In the genomic region with DNA sequence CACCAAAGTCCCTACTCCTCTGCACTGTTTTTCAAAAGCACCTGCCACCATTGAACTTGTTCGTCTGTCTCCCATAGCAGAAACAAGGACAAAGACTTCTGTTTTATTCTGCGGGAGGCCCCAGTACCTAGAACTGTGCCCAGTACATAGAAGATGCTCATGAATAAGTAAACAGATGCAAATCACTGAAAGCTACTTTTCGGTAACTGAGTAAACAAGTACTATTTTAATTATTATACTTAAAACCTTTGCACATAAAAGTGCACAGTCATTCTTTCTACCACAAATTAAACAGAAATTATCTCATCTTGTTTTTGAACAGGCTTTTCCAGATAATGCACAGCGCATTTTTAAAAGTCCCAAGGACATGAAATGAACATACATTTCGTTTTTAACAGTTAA, we compare ENCODE assay signal across 9 cellular contexts. TPM values are rescaled to one million over a fixed set of nuclear protein-coding genes. Genes with fewer than 3 reads are reported as not detected.
DNase-seq lines count a peak whose midpoint lies in the region; ATAC-seq, FAIRE-seq and TF ChIP-seq lines count a peak whose summit lies in the region.
"Had no signal": no experiment of that assay in that cellular context is flagged by ENCODE, and none has a peak within 500 bp of the region (broad histone marks: within the 10 kb centered on the region; RNA-seq: fewer than 3 reads in every experiment).

No MANE protein-coding gene starts in this region.

- no peaks in the 10 kb centered on the region for H3K27me3 Mint-ChIP-seq in CD14-positive monocyte (ENCODE audit: low read depth in 3 of 3)
- no peaks in the 10 kb centered on the region for H3K27me3 Mint-ChIP-seq in naive B cell

- no peaks in the 10 kb centered on the region for H3K36me3 ChIP-seq in breast epithelium

- H3K27ac Mint-ChIP-seq in CD14-positive monocyte (peak overlapping the region in 4 of 7 donors; percentile 8 to 65 (median 50)), naive B cell (peak overlapping the region in 5 of 6 donors; percentile 9 to 75 (median 45))

- TF ChIP-seq POLR2A in NB4 (IDR thresholded peaks at IDR 0.05; ENCODE audit: extremely low read depth, insufficient read length), result no peak
- TF ChIP-seq POLR2A in breast epithelium (IDR thresholded peaks at IDR 0.05), result no peak

- no peaks in the 10 kb centered on the region for H3K9me3 ChIP-seq in breast epithelium

- TF ChIP-seq CTCF in CD14-positive monocyte (IDR thresholded peaks at IDR 0.05) (no peak), NB4 (IDR thresholded peaks at IDR 0.05; ENCODE audit: low read depth, low read length) (no peak), breast epithelium (IDR thresholded peaks at IDR 0.05) (no peak)

- H3K4me3 Mint-ChIP-seq in CD14-positive monocyte (peak overlapping the region; percentile 40), naive B cell (peak overlapping the region in 7 of 8 donors; percentile 17 to 96 (median 77))

- peak overlapping the region; percentile 86 for H3K4me3 ChIP-seq in NB4 (ENCODE audit: low read depth, low read length)
- H3K4me3 ChIP-seq in breast epithelium, result peak overlapping the region in 2 of 3 donors; percentile 23 to 78

- H3K27me3 ChIP-seq in breast epithelium, result no peaks in the 10 kb centered on the region

- intact Hi-C loops in CD14-positive monocyte (cut with micrococcal nuclease) (no loop called here), breast epithelium (cut with DNase I; ENCODE audit: low total_unique reads) (no loop called here)

- H3K9me3 Mint-ChIP-seq in CD14-positive monocyte (no peaks in the 10 kb centered on the region), naive B cell (no peaks in the 10 kb centered on the region)

- peak overlapping the region; percentile 56 to 97 for H3K27ac ChIP-seq in breast epithelium

- peaks cover 0 to 5% of the 10 kb centered on the region in 2 donors for H3K4me1 ChIP-seq in breast epithelium

- H3K36me3 Mint-ChIP-seq in CD14-positive monocyte (peaks cover 2 to 16% of the 10 kb centered on the region in 2 donors), naive B cell (peaks cover 4 to 7% of the 10 kb centered on the region in 2 donors)

- ATAC-seq in naive B cell (ENCODE audit: low read depth in 2 of 2), result no peak
- ATAC-seq in HG02973 (IDR thresholded peaks at IDR 0.05; ENCODE audit: unreplicated experiment), result no peak

- H3K4me1 Mint-ChIP-seq in CD14-positive monocyte, result peaks cover 48% of the 10 kb centered on the region
- H3K4me1 Mint-ChIP-seq in naive B cell, result peaks cover 40 to 72% (median 66%) of the 10 kb centered on the region in 3 donors

- no peak for DNase-seq in CD14-positive monocyte (ENCODE audit: low spot score)
- DNase-seq in NB4 (ENCODE audit: low read depth), result no peak
- DNase-seq in breast epithelium (ENCODE audit: low spot score in 2 of 2), result no peak
- no peak for DNase-seq in naive B cell
- DNase-seq in GM19239 (ENCODE audit: insufficient read length, low spot score), result no peak
- no peak for DNase-seq in stimulated activated CD4-positive, alpha-beta T cell treated with anti-CD3 and anti-CD28 coated beads, Interleukin-1b, Interleukin-23, amount 100 ng/mL, for 48 hours
- DNase-seq in superior temporal gyrus (ENCODE audit: extremely low spot score), result no peak
- DNase-seq: NCI-H524 had no signal

- no peak for FAIRE-seq in GM19239 (lab: Jason Lieb, UNC)

RNA-seq across cellular contexts. Expression of gene NAP1L4, which starts 3.8 kb away (rescaled TPM):
- polyA plus RNA-seq in CD14-positive monocyte (10 to 100 TPM; 42.1 to 44.9 TPM), naive B cell (ENCODE audit: low read depth in 6 of 6) (10 to 100 TPM; 57.8 to 78.2 (median 65.1) TPM)
- total RNA-seq in breast epithelium, result 100 to 1,000 TPM in 1 of 3 donors, 10 to 100 TPM in 2; 87.1 to 167 (median 98.3) TPM

RNA-seq across cellular contexts. Expression of gene PHLDA2, which starts 59.1 kb away (rescaled TPM):
- polyA plus RNA-seq in CD14-positive monocyte, result 1 to 10 TPM; 2.6 to 4.7 TPM
- 1 to 10 TPM in 2 of 3 donors, not detected in 1; 2.0 to 2.3 TPM for total RNA-seq in breast epithelium
- not detected for polyA plus RNA-seq in naive B cell (ENCODE audit: low read depth in 6 of 6)
